8 cellular contexts compared by ENCODE assay signal in genomic region chr5:157142317-157143126, GRCh38. TPM values are rescaled to one million over a fixed set of nuclear protein-coding genes. Genes with fewer than 3 reads are reported as not detected.
A peak's percentile ranks its signal among the peaks of the same experiment; 100 is the strongest.
DNase-seq lines count a peak whose midpoint lies in the region; ATAC-seq, FAIRE-seq and TF ChIP-seq lines count a peak whose summit lies in the region.

TSS of gene MED7 (minus strand) at chr5:157142865. CDS start at chr5:157139431, 3,434 bp downstream.

- peak within 1 kb of the TSS; percentile 69 for H4K5ac ChIP-seq in H1 (ENCODE audit: insufficient read length, low read depth, low read length)

- no peaks in the 10 kb centered on the region for H3K4me1 ChIP-seq in H1 (replicated peaks in 1 of 4; ENCODE audit: control insufficient read depth in 3 of 4, insufficient read depth in 4 of 4, low read length in 3 of 4)
- peaks cover 6% of the 10 kb centered on the region for H3K4me1 ChIP-seq in mesenchymal stem cell (ENCODE audit: control insufficient read depth, insufficient read depth, low read depth, low read length)

- H3K18ac ChIP-seq in H1 (ENCODE audit: extremely low read depth, low read length) (peak within 1 kb of the TSS; percentile 98), mesenchymal stem cell (ENCODE audit: low read depth in 1 of 2, low read length in 2 of 2) (peak within 1 kb of the TSS; percentile 88 to 97)

- no peak for TF ChIP-seq RAD21 in H1 (IDR thresholded peaks at IDR 0.05 in 1 of 2, conservative IDR thresholded peaks at IDR 0.05 in 1 of 2; ENCODE audit: low read depth in 2 of 2, low read length in 2 of 2)

- H4K8ac ChIP-seq in H1 (ENCODE audit: extremely low read depth, insufficient read depth, low read length), result peak within 1 kb of the TSS; percentile 94; the same call in 1 of the 2 replicates
- H4K8ac ChIP-seq in mesenchymal stem cell (ENCODE audit: low read length), result peak within 1 kb of the TSS; percentile 86

- H2BK120ac ChIP-seq in H1 (replicated peaks; ENCODE audit: low read depth, low read length), result no peak within 1 kb of the TSS
- peak within 1 kb of the TSS; percentile 82 for H2BK120ac ChIP-seq in mesenchymal stem cell (ENCODE audit: low read depth, low read length)

- H3K36me3 ChIP-seq in H1 (ENCODE audit: control insufficient read depth in 2 of 4, insufficient read depth in 4 of 4, low read length in 3 of 4), result peaks cover 0 to 14% (median 2%) of the 10 kb centered on the region in 4 experiments; a peak in 3 of 8 replicates
- H3K36me3 ChIP-seq in mesenchymal stem cell (ENCODE audit: control insufficient read depth in 1 of 2, insufficient read depth in 2 of 2, low read depth in 1 of 2, low read length in 2 of 2), result peaks cover 7 to 19% of the 10 kb centered on the region in 2 experiments

- peak within 1 kb of the TSS; percentile 83; the same call in 1 of the 2 replicates for H2BK5ac ChIP-seq in H1 (ENCODE audit: low read depth, low read length)
- H2BK5ac ChIP-seq in mesenchymal stem cell (ENCODE audit: low read depth, low read length, poor library complexity, severe bottlenecking), result peak within 1 kb of the TSS; percentile 81

- 0 out of 2 replicates have a peak, but pooled peaks cover 3% of the 10 kb centered on the region for H3K23me2 ChIP-seq in H1 (ENCODE audit: low read depth, low read length)

- no peak within 1 kb of the TSS for H3K14ac ChIP-seq in H1 (ENCODE audit: insufficient read length)
- H3K14ac ChIP-seq in mesenchymal stem cell (ENCODE audit: low read length in 2 of 2), result peak within 1 kb of the TSS in 1 of 2 experiments; percentile 53

- no peak within 1 kb of the TSS for H2BK15ac ChIP-seq in H1 (ENCODE audit: low read length)
- peak within 1 kb of the TSS; percentile 92 for H2BK15ac ChIP-seq in mesenchymal stem cell (ENCODE audit: low read depth, poor library complexity, severe bottlenecking)

- DNase-seq in COLO668 (lab: John Stamatoyannopoulos, UW; ENCODE audit: unreplicated experiment) (peak; percentile 87), HT1080 (ENCODE audit: low read depth) (peak; percentile 97), NOMO-1 treated with DMSO at 0.1 percent for 48 hours (lab: John Stamatoyannopoulos, UW; ENCODE audit: unreplicated experiment) (peak; percentile 99), H1 (ENCODE audit: low read depth in 1 of 2, low spot score in 2 of 2) (peak; percentile 84 to 88), mesenchymal stem cell (peak; percentile 99)
- DNase-seq in activated CD8-positive, alpha-beta memory T cell treated with anti-CD3 and anti-CD28 coated beads for 4 hours (ENCODE audit: low read depth in 2 of 2), result peak; percentile 81 to 90
- peak; percentile 78 for DNase-seq in stimulated activated CD8-positive, alpha-beta memory T cell treated with anti-CD3 and anti-CD28 coated beads, Interleukin-12 subunit alpha, Interleukin-12 subunit beta, amount 100 ng/mL, for 4 hours (ENCODE audit: low read depth)

- TF ChIP-seq EP300 in H1 (IDR thresholded peaks at IDR 0.05; ENCODE audit: borderline replicate concordance in 1 of 2, low read depth in 2 of 2, low read length in 2 of 2), result no peak

- TF ChIP-seq CTCF in H1 (IDR thresholded peaks at IDR 0.05; ENCODE audit: control extremely low read depth in 1 of 3, insufficient read depth in 1 of 3, low read depth in 1 of 3, low read length in 3 of 3), result no peak

- no peak within 1 kb of the TSS; the same call in 1 of the 2 replicates for H2BK12ac ChIP-seq in H1 (ENCODE audit: low read depth, low read length)
- no peak within 1 kb of the TSS for H2BK12ac ChIP-seq in mesenchymal stem cell (ENCODE audit: low read length in 2 of 2)

- peaks cover 0 to 27% of the 10 kb centered on the region in 2 experiments; a peak in 2 of 4 replicates for H3K79me2 ChIP-seq in H1 (ENCODE audit: control insufficient read depth in 1 of 2, insufficient read depth in 2 of 2, low read length in 2 of 2)

- CTCF ChIA-PET in H1 (lab: Charles Lee; ENCODE audit: partially characterized antibody), result interaction anchor here (0.5 to 2.7 kb wide), 6 partner anchors 7 to 634 kb away, joined by 3 to 15 read pairs (median 4); no protein-coding TSS in a partner anchor

- 1% methylated on average over 43 of the region's 48 CpGs; no CpG with 5 or more reads in 1 of the 2 experiments for WGBS in H1 (ENCODE audit: extremely low coverage in 1 of 2, insufficient coverage in 1 of 2, insufficient read length in 1 of 2, insufficient replicate concordance in 2 of 2, low coverage in 1 of 2, low lambda C conversion rate in 2 of 2, missing lambda C conversion rate in 1 of 2), 2 experiments
- WGBS in mesenchymal stem cell, result under 1% methylated on average over 44 of the region's 48 CpGs

- peak; percentile 100 for ATAC-seq in GM21360 (IDR thresholded peaks at IDR 0.05; ENCODE audit: unreplicated experiment)

- TF ChIP-seq POLR2A in H1 (IDR thresholded peaks at IDR 0.05; ENCODE audit: control extremely low read depth in 1 of 2, low read depth in 2 of 2, low read length in 2 of 2), result peak; percentile 60 to 86

- H3K4me3 ChIP-seq in H1 (ENCODE audit: extremely low read depth in 1 of 4, insufficient read depth in 2 of 4, low read depth in 3 of 4, low read length in 4 of 4), result peak within 1 kb of the TSS; percentile 91 to 97 (median 92)
- peak within 1 kb of the TSS; percentile 96 to 97 for H3K4me3 ChIP-seq in mesenchymal stem cell (ENCODE audit: insufficient read depth in 1 of 2, low read depth in 1 of 2, low read length in 2 of 2)

- H3K9me3 ChIP-seq in H1 (ENCODE audit: insufficient read depth in 2 of 2, low read depth in 1 of 2, low read length in 1 of 2), result no peaks in the 10 kb centered on the region
- H3K9me3 ChIP-seq in mesenchymal stem cell (ENCODE audit: control insufficient read depth, low read length), result no peaks in the 10 kb centered on the region

- FAIRE-seq in H1 (lab: Jason Lieb, UNC), result peak; percentile 97

- H3K9ac ChIP-seq in H1 (replicated peaks in 1 of 4; ENCODE audit: extremely low read depth in 1 of 4, low read depth in 3 of 4, low read length in 3 of 4) (peak within 1 kb of the TSS; percentile 64 to 90 (median 88)), mesenchymal stem cell (ENCODE audit: low read length) (peak within 1 kb of the TSS; percentile 98)

- POLR2A ChIA-PET in H1 (lab: Charles Lee; ENCODE audit: partially characterized antibody), result interaction anchor here (0.6 to 1.4 kb wide), 7 partner anchors 10 to 344 kb away, joined by 3 to 9 read pairs (median 3); no protein-coding TSS in a partner anchor

- H4K20me1 ChIP-seq in H1 (replicated peaks in 1 of 2; ENCODE audit: control insufficient read depth in 1 of 2, insufficient read depth in 2 of 2, low read length in 2 of 2), result peaks cover 0 to 1% of the 10 kb centered on the region in 2 experiments

- H3K27ac ChIP-seq in H1 (ENCODE audit: low read depth, low read length), result peak within 1 kb of the TSS; percentile 82
- H3K27ac ChIP-seq in mesenchymal stem cell (ENCODE audit: low read length, poor library complexity, severe bottlenecking), result peak within 1 kb of the TSS; percentile 83

- H2AK5ac ChIP-seq in H1 (ENCODE audit: low read depth, low read length) (no peak within 1 kb of the TSS), mesenchymal stem cell (ENCODE audit: low read length, severe bottlenecking) (peak within 1 kb of the TSS; percentile 44)

- H3K4me2 ChIP-seq in H1 (ENCODE audit: insufficient read depth in 1 of 2, low read depth in 2 of 2, low read length in 2 of 2) (peak within 1 kb of the TSS; percentile 57 to 65), mesenchymal stem cell (ENCODE audit: low read length, poor library complexity, severe bottlenecking) (peak within 1 kb of the TSS; percentile 71)

- H3K23ac ChIP-seq in H1 (ENCODE audit: insufficient read length) (no peak within 1 kb of the TSS), mesenchymal stem cell (ENCODE audit: low read length in 2 of 2) (peak within 1 kb of the TSS in 1 of 2 experiments; percentile 72)

- peak within 1 kb of the TSS; percentile 20 for H3K56ac ChIP-seq in H1 (replicated peaks; ENCODE audit: insufficient read length, low read depth, low read length)

- H3K4ac ChIP-seq in H1 (replicated peaks; ENCODE audit: insufficient read length, low read depth, low read length), result no peak within 1 kb of the TSS
- H3K4ac ChIP-seq in mesenchymal stem cell (ENCODE audit: low read depth in 1 of 2, low read length in 2 of 2), result peak within 1 kb of the TSS; percentile 75 to 85

- H2BK20ac ChIP-seq in H1 (ENCODE audit: low read length), result no peak within 1 kb of the TSS

- no peaks in the 10 kb centered on the region for H3K27me3 ChIP-seq in H1 (replicated peaks in 1 of 4; ENCODE audit: control insufficient read depth in 3 of 4, extremely low read depth in 1 of 4, insufficient read depth in 3 of 4, low read length in 3 of 4)
- no peaks in the 10 kb centered on the region for H3K27me3 ChIP-seq in mesenchymal stem cell (ENCODE audit: control insufficient read depth in 1 of 2, insufficient read depth in 1 of 2, low read length in 2 of 2)

- H4K91ac ChIP-seq in H1 (replicated peaks; ENCODE audit: insufficient read length, low read length) (peak within 1 kb of the TSS; percentile 34), mesenchymal stem cell (ENCODE audit: low read length) (peak within 1 kb of the TSS; percentile 70)

- H3K79me1 ChIP-seq in H1 (ENCODE audit: low read depth, low read length), result peaks cover 6% of the 10 kb centered on the region; the same call in 1 of the 2 replicates
- H3K79me1 ChIP-seq in mesenchymal stem cell (replicated peaks; ENCODE audit: low read length, poor library complexity, severe bottlenecking), result peaks cover 13% of the 10 kb centered on the region

- peak within 1 kb of the TSS; percentile 61 for H2AFZ ChIP-seq in H1 (ENCODE audit: low read length)
- H2AFZ ChIP-seq in mesenchymal stem cell (ENCODE audit: low read depth, low read length), result peak within 1 kb of the TSS; percentile 83

TF ChIP-seq in H1, 55 proteins besides CTCF, POLR2A, EP300 and RAD21 (continues in another document):
- TF ChIP-seq EZH2 (IDR thresholded peaks at IDR 0.05; ENCODE audit: low read depth, low read length, severe bottlenecking), result no peak
- peak; percentile 70 for TF ChIP-seq CHD2 (IDR thresholded peaks at IDR 0.05; ENCODE audit: low read length)
- no peak for TF ChIP-seq CEBPB (IDR thresholded peaks at IDR 0.05; ENCODE audit: low read depth, low read length)
- no peak for TF ChIP-seq KDM5A (IDR thresholded peaks at IDR 0.05; ENCODE audit: low read length)

RNA-seq across cellular contexts. Expression of gene MED7, which starts in this region (rescaled TPM):
- 9.7 and 13.2 TPM in 2 replicates for total RNA-seq in HT1080 (2014; rRNA removed; shearing (Covaris generic))
- polyA plus RNA-seq in HT1080 (2015; cell fraction: cytosol; rRNA removed), result 10.7 and 14.5 TPM in 2 replicates
- 12.6 and 12.9 TPM in 2 replicates for polyA plus RNA-seq in HT1080 (2015; cell fraction: nucleus; rRNA removed)
- 8.3 and 9.5 TPM in 2 replicates for total RNA-seq in H1 (2021; fragmentation: NEBNext Ultra II Directional; extraction: Animal tissue kit (Norgen Biotek cat#: 25700))
- 3.3 and 6.9 TPM in 2 replicates for polyA plus RNA-seq in H1 (2011; rRNA removed)
- 8.8 TPM for polyA plus RNA-seq in H1 (2011; cell fraction: cytosol; rRNA removed)
- 2.8 TPM for polyA plus RNA-seq in H1 (2011; cell fraction: nucleus; rRNA removed)
- 8.0 to 13.5 TPM (median 8.8 TPM) in 4 replicates for polyA plus RNA-seq in H1 (2012, experiment 1 of 2)
- polyA plus RNA-seq in H1 (2012, experiment 2 of 2), result 3.8 TPM
- polyA plus RNA-seq in H1 (2013, experiment 1 of 2), result 11.1 TPM
- 11.5 TPM for polyA plus RNA-seq in H1 (2013, experiment 2 of 2)
- 4.6 and 6.1 TPM in 2 replicates for polyA minus RNA-seq in H1 (2011; rRNA and poly(A)+ RNA removed)
- 3.1 TPM for polyA minus RNA-seq in H1 (2011; cell fraction: cytosol; rRNA and poly(A)+ RNA removed)
- polyA minus RNA-seq in H1 (2011; cell fraction: nucleus; rRNA and poly(A)+ RNA removed), result 8.7 TPM
- polyA plus RNA-seq in mesenchymal stem cell (2013, experiment 1 of 2), result 11.1 TPM
- polyA plus RNA-seq in mesenchymal stem cell (2013, experiment 2 of 2), result 11.6 TPM

Comparison
In these comparisons a context has a peak if more than half of its experiments do, and no peak if none do; other contexts are left out.
1. Peak in every context shown above with its lines: DNase-seq, ATAC-seq, H3K4me3 ChIP-seq and H3K27ac ChIP-seq.